ENCODE assay signal across 19 cellular contexts in genomic region chr9:99732715-99733114, GRCh38.
A peak's percentile ranks its signal among the peaks of the same experiment; 100 is the strongest.
DNase-seq lines count a peak whose midpoint lies in the region; ATAC-seq and TF ChIP-seq lines count a peak whose summit lies in the region.
"Had no signal": no experiment of that assay in that cellular context is flagged by ENCODE, and none has a peak within 500 bp of the region (broad histone marks: within the 10 kb centered on the region; RNA-seq: fewer than 3 reads in every experiment).

No MANE protein-coding gene starts in this region.

- no peaks in the 10 kb centered on the region for H3K36me3 Mint-ChIP-seq in mesothelial cell of epicardium
- H3K36me3 Mint-ChIP-seq: activated CD4-positive, alpha-beta memory T cell treated with anti-CD3 and anti-CD28 coated beads for 36 hours had no signal

- no peaks in the 10 kb centered on the region for H3K27me3 Mint-ChIP-seq in mesothelial cell of epicardium (ENCODE audit: low read depth)

- H3K4me1 ChIP-seq in heart right ventricle = peaks cover 0 to 37% (median 14%) of the 10 kb centered on the region in 9 donors
- H3K4me1 ChIP-seq in skeletal muscle tissue (ENCODE audit: control insufficient read depth in 3 of 3, insufficient read depth in 3 of 3, low read length in 3 of 3) = peaks cover 0 to 7% (median 2%) of the 10 kb centered on the region in 3 donors
- H3K4me1 ChIP-seq: suprapubic skin had no signal

- H3K4me1 Mint-ChIP-seq in mesothelial cell of epicardium = peaks cover 7% of the 10 kb centered on the region
- H3K4me1 Mint-ChIP-seq: activated T-helper 17 cell treated with anti-CD3 and anti-CD28 coated beads, Interleukin-2, amount 50 U/mL, for 72 hours; T-helper 17 cell had no signal

- H3K9me3 ChIP-seq in heart right ventricle (no peaks in the 10 kb centered on the region), skeletal muscle tissue (ENCODE audit: control insufficient read depth in 3 of 3, low read length in 3 of 3) (no peaks in the 10 kb centered on the region)
- H3K9me3 ChIP-seq: spleen, suprapubic skin had no signal

- peak overlapping the region in 9 of 10 donors; percentile 14 to 77 (median 57) for H3K27ac ChIP-seq in heart right ventricle
- H3K27ac ChIP-seq in skeletal muscle tissue (ENCODE audit: low read depth, low read length) = no peak overlapping the region
- H3K27ac ChIP-seq: 22Rv1, suprapubic skin had no signal

- H3K9ac ChIP-seq in skeletal muscle tissue (ENCODE audit: low read depth in 1 of 3, low read length in 3 of 3) = no peak overlapping the region

- no peak overlapping the region for H3K27ac Mint-ChIP-seq in mesothelial cell of epicardium
- H3K27ac Mint-ChIP-seq: activated CD4-positive, alpha-beta memory T cell treated with anti-CD3 and anti-CD28 coated beads for 36 hours; activated T-helper 17 cell treated with anti-CD3 and anti-CD28 coated beads, Interleukin-2, amount 50 U/mL, for 72 hours; endodermal cell; T-helper 17 cell had no signal

- H3K27me3 ChIP-seq in heart right ventricle (no peaks in the 10 kb centered on the region), skeletal muscle tissue (ENCODE audit: control insufficient read depth in 3 of 3, insufficient read depth in 3 of 3, low read length in 3 of 3) (no peaks in the 10 kb centered on the region)
- H3K27me3 ChIP-seq: spleen, suprapubic skin had no signal

- WGBS in heart right ventricle, 2 donors = 4 to 6% methylated on average over 5 of the region's 5 CpGs

- DNase-seq in DMS153 (lab: John Stamatoyannopoulos, UW) = peak; percentile 1
- DNase-seq in DMS153 treated with DMSO at 0.1 percent for 48 hours (lab: John Stamatoyannopoulos, UW; ENCODE audit: unreplicated experiment) = no peak
- peak; percentile 51 for DNase-seq in amniotic epithelial cell (ENCODE audit: low read depth)
- DNase-seq in heart right ventricle = no peak
- DNase-seq in kidney glomerular epithelial cell (lab: John Stamatoyannopoulos, UW) = no peak
- DNase-seq in T-helper 9 cell = no peak
- no peak for DNase-seq in mesothelial cell of epicardium (ENCODE audit: low spot score in 2 of 2, unreplicated experiment in 2 of 2)
- DNase-seq: activated CD4-positive, alpha-beta memory T cell treated with anti-CD3 and anti-CD28 coated beads for 36 hours; endodermal cell; hypothalamus; NCI-H446; occipital lobe; spleen; T-helper 17 cell had no signal

- H3K4me3 Mint-ChIP-seq in mesothelial cell of epicardium = no peak overlapping the region
- H3K4me3 Mint-ChIP-seq: activated CD4-positive, alpha-beta memory T cell treated with anti-CD3 and anti-CD28 coated beads for 36 hours; activated T-helper 17 cell treated with anti-CD3 and anti-CD28 coated beads, Interleukin-2, amount 50 U/mL, for 72 hours; endodermal cell; T-helper 17 cell had no signal

- peak; percentile 55 to 95 (median 74) for ATAC-seq in heart right ventricle
- ATAC-seq: activated T-helper 17 cell treated with anti-CD3 and anti-CD28 coated beads, Interleukin-2, amount 50 U/mL, for 72 hours; Panc1; T-helper 17 cell had no signal

- H3K4me3 ChIP-seq in heart right ventricle = peak overlapping the region in 5 of 10 donors; percentile 13 to 25 (median 17)
- H3K4me3 ChIP-seq in skeletal muscle tissue (ENCODE audit: low read length in 3 of 3) = peak overlapping the region in 2 of 3 donors; percentile 38
- H3K4me3 ChIP-seq: suprapubic skin had no signal

- no peak for TF ChIP-seq CTCF in heart right ventricle (IDR thresholded peaks at IDR 0.05)
- no peak for TF ChIP-seq CTCF in mesothelial cell of epicardium (IDR thresholded peaks at IDR 0.05; ENCODE audit: unreplicated experiment)

- intact Hi-C loops in heart right ventricle (cut with DNase I) = loop anchor here in 1 of 10 donors (5.0 kb wide), 1 partner anchor 85 kb away; no protein-coding TSS in a partner anchor

- peaks cover 3% of the 10 kb centered on the region for H3K9me3 Mint-ChIP-seq in mesothelial cell of epicardium
- H3K9me3 Mint-ChIP-seq: activated CD4-positive, alpha-beta memory T cell treated with anti-CD3 and anti-CD28 coated beads for 36 hours; activated T-helper 17 cell treated with anti-CD3 and anti-CD28 coated beads, Interleukin-2, amount 50 U/mL, for 72 hours; endodermal cell had no signal

- H3K36me3 ChIP-seq in heart right ventricle = no peaks in the 10 kb centered on the region
- H3K36me3 ChIP-seq in skeletal muscle tissue (ENCODE audit: control insufficient read depth in 3 of 3, insufficient read depth in 3 of 3, low read length in 3 of 3) = no peaks in the 10 kb centered on the region
- H3K36me3 ChIP-seq: spleen, suprapubic skin had no signal

Comparison
In these comparisons a context has a peak if more than half of its experiments do, and no peak if none do; other contexts are left out.
1. DNase-seq: peak in DMS153 (single experiment) and amniotic epithelial cell (single experiment); none in DMS153 treated with DMSO at 0.1 percent for 48 hours (single experiment), heart right ventricle (0 of 2), kidney glomerular epithelial cell (single experiment), T-helper 9 cell (single experiment) and mesothelial cell of epicardium (0 of 2).